Comparison of ENCODE assay signal across 9 cellular contexts in genomic region chr18:2083691-2084090, GRCh38.
DNase-seq lines count a peak whose midpoint lies in the region; ATAC-seq and TF ChIP-seq lines count a peak whose summit lies in the region.
"Had no signal": no experiment of that assay in that cellular context is flagged by ENCODE, and none has a peak within 500 bp of the region (broad histone marks: within the 10 kb centered on the region; RNA-seq: fewer than 3 reads in every experiment).

No MANE protein-coding gene starts in this region.

- H3K9me3 ChIP-seq in Loucy (ENCODE audit: insufficient read depth, low read depth, low read length), result no peaks in the 10 kb centered on the region

- in situ Hi-C loops in brain microvascular endothelial cell (cut with HindIII; ENCODE audit: low pct_ligation_motif_present, low sequenced_read_pairs), result no loop called here

- H3K4me3 ChIP-seq in Loucy (ENCODE audit: low read length, poor library complexity, severe bottlenecking) (no peak overlapping the region), brain microvascular endothelial cell (ENCODE audit: low read depth, low read length) (no peak overlapping the region)
- H3K4me3 ChIP-seq: SK-N-MC had no signal

- intact Hi-C loops in activated CD8-positive, alpha-beta T cell treated with anti-CD3 and anti-CD28 coated beads for 36 hours (cut with micrococcal nuclease), result loop anchor here (10.0 kb wide), 1 partner anchor 1099 kb away; no protein-coding TSS in a partner anchor

- POLR2A ChIA-PET in activated CD8-positive, alpha-beta T cell treated with anti-CD3 and anti-CD28 coated beads for 36 hours (lab: Charles Lee), result no interaction called here
- POLR2A ChIA-PET in activated CD8-positive, alpha-beta T cell treated with anti-CD3 and anti-CD28 coated beads, Interleukin-2, amount 10 ng/mL, durations not matched to agents 7 days and 5 days (lab: Charles Lee), result no interaction called here

- H3K79me2 ChIP-seq in Loucy (ENCODE audit: insufficient read depth, low read length), result no peaks in the 10 kb centered on the region

- CTCF ChIA-PET in activated CD8-positive, alpha-beta T cell treated with anti-CD3 and anti-CD28 coated beads for 36 hours (lab: Charles Lee), result interaction anchor here (1.2 to 1.6 kb wide), 4 partner anchors 9 to 21 kb away, joined by 4 read pairs; no protein-coding TSS in a partner anchor
- CTCF ChIA-PET in activated CD8-positive, alpha-beta T cell treated with anti-CD3 and anti-CD28 coated beads, Interleukin-2, amount 10 ng/mL, durations not matched to agents 7 days and 5 days (lab: Charles Lee), result interaction anchor here (0.9 to 1.3 kb wide), 2 partner anchors 10 to 21 kb away, joined by 3 to 5 read pairs; no protein-coding TSS in a partner anchor

- no peak overlapping the region for H3K4me3 Mint-ChIP-seq in activated CD8-positive, alpha-beta T cell treated with anti-CD3 and anti-CD28 coated beads for 36 hours
- H3K4me3 Mint-ChIP-seq in activated CD8-positive, alpha-beta T cell treated with anti-CD3 and anti-CD28 coated beads, Interleukin-2, amount 10 ng/mL, durations not matched to agents 7 days and 5 days, result no peak overlapping the region

- H3K4me1 ChIP-seq in Loucy (ENCODE audit: insufficient read depth, low read length, poor library complexity, severe bottlenecking), result peaks cover 36% of the 10 kb centered on the region

- H3K27me3 Mint-ChIP-seq in activated CD8-positive, alpha-beta T cell treated with anti-CD3 and anti-CD28 coated beads for 36 hours, result no peaks in the 10 kb centered on the region
- H3K27me3 Mint-ChIP-seq in activated CD8-positive, alpha-beta T cell treated with anti-CD3 and anti-CD28 coated beads, Interleukin-2, amount 10 ng/mL, durations not matched to agents 7 days and 5 days (ENCODE audit: low read depth), result no peaks in the 10 kb centered on the region

- H4K20me1 ChIP-seq in Loucy (ENCODE audit: insufficient read depth, low read length, poor library complexity, severe bottlenecking), result no peaks in the 10 kb centered on the region

- no peaks in the 10 kb centered on the region for H3K36me3 Mint-ChIP-seq in activated CD8-positive, alpha-beta T cell treated with anti-CD3 and anti-CD28 coated beads for 36 hours (ENCODE audit: low read depth)
- H3K36me3 Mint-ChIP-seq in activated CD8-positive, alpha-beta T cell treated with anti-CD3 and anti-CD28 coated beads, Interleukin-2, amount 10 ng/mL, durations not matched to agents 7 days and 5 days (ENCODE audit: low read depth), result no peaks in the 10 kb centered on the region

- H3K9ac ChIP-seq in Loucy (ENCODE audit: low read depth, low read length, poor library complexity, severe bottlenecking), result peak overlapping the region; percentile 5

- H3F3A ChIP-seq in Loucy (ENCODE audit: low read depth), result peaks cover under 1% of the 10 kb centered on the region; the same call in 1 of the 2 replicates

- no peaks in the 10 kb centered on the region for H3K9me3 Mint-ChIP-seq in activated CD8-positive, alpha-beta T cell treated with anti-CD3 and anti-CD28 coated beads for 36 hours
- no peaks in the 10 kb centered on the region for H3K9me3 Mint-ChIP-seq in activated CD8-positive, alpha-beta T cell treated with anti-CD3 and anti-CD28 coated beads, Interleukin-2, amount 10 ng/mL, durations not matched to agents 7 days and 5 days (ENCODE audit: insufficient read depth)

- peak overlapping the region; percentile 6; the same call in 1 of the 2 replicates for H2AFZ ChIP-seq in Loucy (ENCODE audit: low read length)

- no peaks in the 10 kb centered on the region for H3K4me1 Mint-ChIP-seq in activated CD8-positive, alpha-beta T cell treated with anti-CD3 and anti-CD28 coated beads for 36 hours (ENCODE audit: low read depth)
- no peaks in the 10 kb centered on the region for H3K4me1 Mint-ChIP-seq in activated CD8-positive, alpha-beta T cell treated with anti-CD3 and anti-CD28 coated beads, Interleukin-2, amount 10 ng/mL, durations not matched to agents 7 days and 5 days (ENCODE audit: low read depth)

- no peak overlapping the region for H3K4me2 ChIP-seq in Loucy (ENCODE audit: low read depth, low read length, poor library complexity, severe bottlenecking)

- H3K27ac Mint-ChIP-seq in activated CD8-positive, alpha-beta T cell treated with anti-CD3 and anti-CD28 coated beads for 36 hours, result no peak overlapping the region
- H3K27ac Mint-ChIP-seq in activated CD8-positive, alpha-beta T cell treated with anti-CD3 and anti-CD28 coated beads, Interleukin-2, amount 10 ng/mL, durations not matched to agents 7 days and 5 days, result no peak overlapping the region

- H3K36me3 ChIP-seq in Loucy (ENCODE audit: insufficient read depth, low read length), result no peaks in the 10 kb centered on the region
- no peaks in the 10 kb centered on the region for H3K36me3 ChIP-seq in brain microvascular endothelial cell (replicated peaks)

- peak; percentile 21 for TF ChIP-seq CTCF in activated CD8-positive, alpha-beta T cell treated with anti-CD3 and anti-CD28 coated beads for 36 hours (IDR thresholded peaks at IDR 0.05)
- TF ChIP-seq CTCF in Loucy (conservative IDR thresholded peaks at IDR 0.05; ENCODE audit: low read length) (peak; percentile 94), brain microvascular endothelial cell (IDR thresholded peaks at IDR 0.05; ENCODE audit: low read depth, low read length, missing control alignments) (peak; percentile 41)

- no peak for ATAC-seq in activated CD8-positive, alpha-beta T cell treated with anti-CD3 and anti-CD28 coated beads for 36 hours
- ATAC-seq in activated CD8-positive, alpha-beta T cell treated with anti-CD3 and anti-CD28 coated beads, Interleukin-2, amount 10 ng/mL, durations not matched to agents 7 days and 5 days, result no peak
- peak; percentile 32 for ATAC-seq in stimulated activated naive CD8-positive, alpha-beta T cell treated with anti-CD3 and anti-CD28 coated beads, Interleukin-15, Interleukin-2, amounts not matched to agents 100 U/mL and 50 U/mL, for 24 hours
- ATAC-seq in HG03280 (IDR thresholded peaks at IDR 0.05; ENCODE audit: unreplicated experiment), result no peak

- no peaks in the 10 kb centered on the region for H3K9me2 ChIP-seq in Loucy (replicated peaks; ENCODE audit: low read depth, low read length)

- no peaks in the 10 kb centered on the region for H3K27me3 ChIP-seq in Loucy (ENCODE audit: insufficient read depth, low read length, poor library complexity, severe bottlenecking)
- H3K27me3 ChIP-seq in brain microvascular endothelial cell (replicated peaks), result no peaks in the 10 kb centered on the region

- H3K27ac ChIP-seq in brain microvascular endothelial cell, result no peak overlapping the region
- H3K27ac ChIP-seq: SK-N-MC had no signal

- DNase-seq in activated CD8-positive, alpha-beta T cell treated with anti-CD3 and anti-CD28 coated beads for 36 hours, result peak; percentile 25
- no peak for DNase-seq in activated CD8-positive, alpha-beta T cell treated with anti-CD3 and anti-CD28 coated beads, Interleukin-2, amount 10 ng/mL, durations not matched to agents 7 days and 5 days
- DNase-seq in brain microvascular endothelial cell (no peak), NCI-H2107 (lab: John Stamatoyannopoulos, UW) (no peak), NCI-H345 treated with DMSO at 0.1 percent for 48 hours (lab: John Stamatoyannopoulos, UW; ENCODE audit: unreplicated experiment) (no peak)
- DNase-seq in stimulated activated naive CD8-positive, alpha-beta T cell treated with anti-CD3 and anti-CD28 coated beads, Interleukin-15, Interleukin-2, amounts not matched to agents 100 U/mL and 50 U/mL, for 24 hours, result no peak

Comparison
In these comparisons a context has a peak if more than half of its experiments do, and no peak if none do; other contexts are left out.
1. CTCF ChIP-seq: peak in every context shown above with its lines; median percentile 94 in Loucy; 41 in brain microvascular endothelial cell; 21 in activated CD8-positive, alpha-beta T cell treated with anti-CD3 and anti-CD28 coated beads for 36 hours.